In the genomic region with DNA sequence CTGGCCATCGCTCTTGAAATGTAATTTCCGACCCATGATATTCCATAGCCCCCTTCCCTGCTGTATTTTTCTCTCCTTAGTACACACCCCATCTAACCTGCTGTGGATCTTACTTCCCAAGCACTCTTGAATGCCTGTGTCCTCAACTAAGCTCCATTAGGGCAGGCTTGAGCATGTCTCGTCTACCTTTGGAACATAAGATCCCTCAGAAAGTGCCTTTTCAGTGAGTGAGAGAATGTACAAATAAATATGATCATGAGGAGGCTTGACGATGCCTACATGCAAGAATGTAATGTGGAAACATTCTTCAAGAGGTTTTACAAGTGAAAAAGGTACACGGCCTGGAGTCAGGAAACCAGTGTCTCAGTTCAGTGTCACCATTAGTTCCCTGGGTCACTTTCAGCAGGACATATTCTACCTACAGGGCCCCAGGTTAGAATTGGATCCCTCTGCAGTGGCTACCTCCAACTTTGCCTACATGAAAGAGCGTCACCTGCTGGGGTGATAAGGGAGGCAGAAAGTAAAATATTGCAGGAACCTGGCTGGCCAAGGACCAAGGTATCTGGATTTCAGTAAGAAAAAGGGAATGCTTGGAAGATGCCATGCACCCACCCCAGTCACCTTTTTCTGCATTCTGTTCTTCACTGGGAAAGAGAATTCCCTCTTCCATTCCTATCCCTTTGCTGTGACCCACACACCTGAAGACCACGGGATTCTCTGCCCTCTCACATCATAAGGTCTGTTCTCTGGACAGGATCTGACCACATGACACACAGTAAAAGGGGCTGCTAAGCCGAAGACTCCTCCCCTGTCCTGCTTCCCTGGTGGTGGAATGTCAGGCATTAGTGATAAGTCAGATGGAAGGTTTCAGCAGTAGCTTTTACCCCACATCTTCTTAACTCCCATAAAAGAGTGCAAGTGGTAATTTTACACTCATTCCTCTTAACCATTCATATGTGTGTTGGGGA, we compare ENCODE assay signal across 16 cellular contexts. TPM values are rescaled to one million over a fixed set of nuclear protein-coding genes. Genes with fewer than 3 reads are reported as not detected.
A peak's percentile ranks its signal among the peaks of the same experiment; 100 is the strongest.
DNase-seq lines count a peak whose midpoint lies in the region; ATAC-seq, FAIRE-seq and TF ChIP-seq lines count a peak whose summit lies in the region.
"Had no signal": no experiment of that assay in that cellular context is flagged by ENCODE, and none has a peak within 500 bp of the region (broad histone marks: within the 10 kb centered on the region; RNA-seq: fewer than 3 reads in every experiment).

No MANE protein-coding gene starts in this region.

- no peak overlapping the region for H2BK12ac ChIP-seq in H9 (ENCODE audit: insufficient read length, low read depth, low read length)

- H3K27ac Mint-ChIP-seq in H9 (no peak overlapping the region), astrocyte (ENCODE audit: unreplicated experiment) (no peak overlapping the region)
- no peak overlapping the region for H3K27ac Mint-ChIP-seq in naive thymus-derived CD4-positive, alpha-beta T cell
- H3K27ac Mint-ChIP-seq in stimulated activated naive CD8-positive, alpha-beta T cell treated with anti-CD3 and anti-CD28 coated beads, Interleukin-15, amount 100 ng/mL, for 72 hours, result no peak overlapping the region

- H2AFZ ChIP-seq in H9 (ENCODE audit: low read length) (no peak overlapping the region), astrocyte (ENCODE audit: low read depth, low read length) (no peak overlapping the region)

- H3K79me1 ChIP-seq in H9 (ENCODE audit: insufficient read depth, low read depth, low read length, poor library complexity, severe bottlenecking), result no peaks in the 10 kb centered on the region

- no peak overlapping the region for H2AK5ac ChIP-seq in H9 (ENCODE audit: insufficient read length, low read length)

- H3K9ac ChIP-seq in H9 (ENCODE audit: extremely low read depth, insufficient read length, low read length), result no peak overlapping the region
- no peak overlapping the region for H3K9ac ChIP-seq in astrocyte (ENCODE audit: low read length)

- H4K5ac ChIP-seq in H9 (ENCODE audit: insufficient read length, low read depth, low read length), result no peak overlapping the region

- H3K18ac ChIP-seq in H9 (ENCODE audit: insufficient read length, low read depth, low read length), result no peak overlapping the region

- H3K36me3 Mint-ChIP-seq in H9 (ENCODE audit: insufficient read depth in 1 of 3, low read depth in 3 of 3) (peaks cover 0 to 10% (median 2%) of the 10 kb centered on the region in 3 experiments; a peak in 5 of 7 replicates), astrocyte (ENCODE audit: low read depth, unreplicated experiment) (no peaks in the 10 kb centered on the region)
- H3K36me3 Mint-ChIP-seq in naive thymus-derived CD4-positive, alpha-beta T cell, result peaks cover 0 to 10% (median 5%) of the 10 kb centered on the region in 5 donors

- no peak overlapping the region for H3K14ac ChIP-seq in H9 (ENCODE audit: insufficient read depth, low read length)

- H3K23me2 ChIP-seq in H9 (ENCODE audit: insufficient read length, low read depth, low read length, poor library complexity, severe bottlenecking), result no peaks in the 10 kb centered on the region

- H2BK120ac ChIP-seq in H9 (ENCODE audit: low read depth, low read length, poor library complexity, severe bottlenecking), result no peak overlapping the region

- no peak overlapping the region for H3K27ac ChIP-seq in H9 (ENCODE audit: insufficient read length, low read depth, low read length)
- H3K27ac ChIP-seq in astrocyte (ENCODE audit: low read depth, low read length), result no peak overlapping the region
- no peak overlapping the region for H3K27ac ChIP-seq in naive thymus-derived CD4-positive, alpha-beta T cell (ENCODE audit: low read depth, low read length)

- H3K9me3 ChIP-seq in H9 (ENCODE audit: control insufficient read depth, low read depth, low read length), result no peaks in the 10 kb centered on the region
- no peaks in the 10 kb centered on the region for H3K9me3 ChIP-seq in astrocyte (ENCODE audit: insufficient read depth, low read depth, low read length)
- H3K9me3 ChIP-seq in naive thymus-derived CD4-positive, alpha-beta T cell (ENCODE audit: control insufficient read depth in 2 of 3, low read length in 3 of 3), result peaks cover 0 to 10% (median 1%) of the 10 kb centered on the region in 3 experiments

- TF ChIP-seq CTCF in AG09319 (IDR thresholded peaks at IDR 0.05; ENCODE audit: low read depth, low read length), result peak; percentile 33
- TF ChIP-seq CTCF in H9 (conservative IDR thresholded peaks at IDR 0.05), result peak; percentile 70
- peak; percentile 3 for TF ChIP-seq CTCF in astrocyte (IDR thresholded peaks at IDR 0.05; ENCODE audit: insufficient read depth, low read depth, low read length)

- H3K27me3 ChIP-seq in H9 (ENCODE audit: insufficient read depth, low read length), result no peaks in the 10 kb centered on the region
- peaks cover 2% of the 10 kb centered on the region for H3K27me3 ChIP-seq in astrocyte (ENCODE audit: insufficient read depth, low read length)
- no peaks in the 10 kb centered on the region for H3K27me3 ChIP-seq in naive thymus-derived CD4-positive, alpha-beta T cell (ENCODE audit: control insufficient read depth in 2 of 2, insufficient read depth in 2 of 2, low read length in 2 of 2)

- H2BK20ac ChIP-seq in H9 (ENCODE audit: low read depth, low read length, poor library complexity, severe bottlenecking), result no peak overlapping the region

- no peaks in the 10 kb centered on the region for H4K20me1 ChIP-seq in H9 (ENCODE audit: control insufficient read depth, insufficient read depth, insufficient read length)
- no peaks in the 10 kb centered on the region for H4K20me1 ChIP-seq in astrocyte (ENCODE audit: insufficient read depth, low read length)

- no peaks in the 10 kb centered on the region; the same call in 1 of the 2 replicates for H3K4me1 ChIP-seq in H9 (ENCODE audit: insufficient read depth, low read length)
- no peaks in the 10 kb centered on the region for H3K4me1 ChIP-seq in astrocyte (ENCODE audit: insufficient read depth, low read length)
- no peaks in the 10 kb centered on the region for H3K4me1 ChIP-seq in naive thymus-derived CD4-positive, alpha-beta T cell (ENCODE audit: control insufficient read depth in 2 of 2, insufficient read depth in 2 of 2, low read length in 2 of 2)

- no CpG with 5 or more reads among the region's 8 CpGs for WGBS in H9 (ENCODE audit: extremely low coverage, insufficient read length, low lambda C conversion rate)

- CTCF ChIA-PET in naive thymus-derived CD4-positive, alpha-beta T cell (lab: Charles Lee), result no interaction called here

- H3K79me2 ChIP-seq in H9 (ENCODE audit: insufficient read depth, low read length) (no peaks in the 10 kb centered on the region), astrocyte (ENCODE audit: insufficient read depth, low read length) (no peaks in the 10 kb centered on the region)

- no peak overlapping the region for H3K4ac ChIP-seq in H9 (ENCODE audit: low read depth, low read length)

- no peak overlapping the region for H2BK15ac ChIP-seq in H9 (ENCODE audit: low read depth, low read length)

- DNase-seq in AG09319 (ENCODE audit: extremely low read depth, low read depth) (no peak), H9 (peak; percentile 46), astrocyte (ENCODE audit: low read depth) (no peak), left colon (no peak), epidermal melanocyte (ENCODE audit: insufficient read length, low spot score) (no peak), RCC 7860 (ENCODE audit: low spot score) (no peak)
- DNase-seq in naive thymus-derived CD4-positive, alpha-beta T cell, result no peak
- no peak for DNase-seq in stimulated activated naive CD8-positive, alpha-beta T cell treated with anti-CD3 and anti-CD28 coated beads, Interleukin-15, amount 100 ng/mL, for 72 hours
- DNase-seq: activated CD8-positive, alpha-beta memory T cell treated with anti-CD3 and anti-CD28 coated beads for 24 hours; amygdala; NCI-H187; Right ventricle myocardium superior; stimulated activated CD8-positive, alpha-beta memory T cell treated with anti-CD3 and anti-CD28 coated beads, Interleukin-4, amount 100 ng/mL, for 48 hours had no signal

- no peak overlapping the region for H3K56ac ChIP-seq in H9 (ENCODE audit: insufficient read length, low read depth, low read length)

- H3K4me1 Mint-ChIP-seq in H9 (peaks cover 19 to 27% of the 10 kb centered on the region in 2 experiments), astrocyte (ENCODE audit: low read depth, unreplicated experiment) (peaks cover 8% of the 10 kb centered on the region)
- H3K4me1 Mint-ChIP-seq in naive thymus-derived CD4-positive, alpha-beta T cell, result peaks cover 0 to 1% (median 0%) of the 10 kb centered on the region in 7 donors
- H3K4me1 Mint-ChIP-seq in stimulated activated naive CD8-positive, alpha-beta T cell treated with anti-CD3 and anti-CD28 coated beads, Interleukin-15, amount 100 ng/mL, for 72 hours, result no peaks in the 10 kb centered on the region

- H3K4me2 ChIP-seq in H9 (ENCODE audit: insufficient read depth, insufficient read length, low read length) (no peak overlapping the region), astrocyte (ENCODE audit: low read length) (no peak overlapping the region)

- ATAC-seq in left colon, result peak; percentile 62
- no peak for ATAC-seq in naive thymus-derived CD4-positive, alpha-beta T cell
- ATAC-seq in stimulated activated naive CD8-positive, alpha-beta T cell treated with anti-CD3 and anti-CD28 coated beads, Interleukin-15, amount 100 ng/mL, for 72 hours, result no peak

- H3K36me3 ChIP-seq in astrocyte (ENCODE audit: insufficient read depth, low read length), result no peaks in the 10 kb centered on the region
- no peaks in the 10 kb centered on the region for H3K36me3 ChIP-seq in naive thymus-derived CD4-positive, alpha-beta T cell (ENCODE audit: control insufficient read depth in 2 of 3, insufficient read depth in 3 of 3, low read length in 3 of 3)

- no peak overlapping the region for H4K8ac ChIP-seq in H9 (replicated peaks; ENCODE audit: insufficient read length, low read depth, low read length)

- H3K27me3 Mint-ChIP-seq in H9 (ENCODE audit: low read depth) (peaks cover 4% of the 10 kb centered on the region; the same call in 1 of the 2 replicates), astrocyte (ENCODE audit: low read depth, unreplicated experiment) (peaks cover 6% of the 10 kb centered on the region)
- H3K27me3 Mint-ChIP-seq in naive thymus-derived CD4-positive, alpha-beta T cell, result peaks cover 14 to 40% (median 26%) of the 10 kb centered on the region in 5 donors
- peaks cover 35% of the 10 kb centered on the region for H3K27me3 Mint-ChIP-seq in stimulated activated naive CD8-positive, alpha-beta T cell treated with anti-CD3 and anti-CD28 coated beads, Interleukin-15, amount 100 ng/mL, for 72 hours

- H3K23ac ChIP-seq in H9 (ENCODE audit: insufficient read length, low read depth, low read length), result no peak overlapping the region

- H3K4me3 Mint-ChIP-seq in H9 (no peak overlapping the region), astrocyte (ENCODE audit: unreplicated experiment) (no peak overlapping the region)
- no peak overlapping the region for H3K4me3 Mint-ChIP-seq in naive thymus-derived CD4-positive, alpha-beta T cell
- H3K4me3 Mint-ChIP-seq in stimulated activated naive CD8-positive, alpha-beta T cell treated with anti-CD3 and anti-CD28 coated beads, Interleukin-15, amount 100 ng/mL, for 72 hours, result no peak overlapping the region

- FAIRE-seq in astrocyte (lab: Jason Lieb, UNC) (no peak), RCC 7860 (lab: Jason Lieb, UNC) (no peak)
- FAIRE-seq: H54 had no signal

- no peak overlapping the region for H3K4me3 ChIP-seq in astrocyte (ENCODE audit: insufficient read depth, low read depth, low read length)
- no peak overlapping the region for H3K4me3 ChIP-seq in naive thymus-derived CD4-positive, alpha-beta T cell (ENCODE audit: low read length)

- no peak overlapping the region for H3T11ph ChIP-seq in H9 (ENCODE audit: low read length)

- H2BK5ac ChIP-seq in H9 (ENCODE audit: insufficient read length, low read length), result no peak overlapping the region

- POLR2A ChIA-PET in naive thymus-derived CD4-positive, alpha-beta T cell (lab: Charles Lee), result no interaction called here

- no peak overlapping the region for H4K91ac ChIP-seq in H9 (ENCODE audit: insufficient read length, low read depth, low read length)

- H3K9me3 Mint-ChIP-seq in H9 (peaks cover 9 to 22% of the 10 kb centered on the region in 2 experiments; a peak in 4 of 5 replicates), astrocyte (ENCODE audit: unreplicated experiment) (peaks cover 5% of the 10 kb centered on the region)
- peaks cover 8 to 70% (median 22%) of the 10 kb centered on the region in 11 donors for H3K9me3 Mint-ChIP-seq in naive thymus-derived CD4-positive, alpha-beta T cell
- H3K9me3 Mint-ChIP-seq in stimulated activated naive CD8-positive, alpha-beta T cell treated with anti-CD3 and anti-CD28 coated beads, Interleukin-15, amount 100 ng/mL, for 72 hours, result peaks cover 10 to 33% of the 10 kb centered on the region in 2 donors

- intact Hi-C loops in left colon (cut with DNase I, micrococcal nuclease), result no loop called here
- intact Hi-C loops in naive thymus-derived CD4-positive, alpha-beta T cell (cut with micrococcal nuclease), result loop anchor here in 1 of 2 donors (2.0 kb wide), 1 partner anchor 58 kb away; no protein-coding TSS in a partner anchor

RNA-seq across cellular contexts. Expression of gene SERPINA1, which starts 24.6 kb away (rescaled TPM):
- total RNA-seq in H9 (2021) (not detected in 2 replicates), astrocyte (0.98 and 1.3 TPM in 2 replicates), left colon (100 to 1,000 TPM; 185 to 197 TPM)
- total RNA-seq in naive thymus-derived CD4-positive, alpha-beta T cell, result 100 to 1,000 TPM in 1 of 5 experiments, 10 to 100 TPM in 1, under 1 TPM in 3; 0.44 to 300 (median 0.68) TPM
- under 1 TPM; 0.59 to 0.80 TPM for polyA plus RNA-seq in naive thymus-derived CD4-positive, alpha-beta T cell

RNA-seq across cellular contexts. Expression of gene SERPINA11, which starts 39.6 kb away (rescaled TPM):
- total RNA-seq in H9 (2021) (not detected in 2 replicates), astrocyte (0.14 TPM in 1 of 2 replicates, not detected in the other), left colon (not detected)
- not detected for total RNA-seq in naive thymus-derived CD4-positive, alpha-beta T cell
- polyA plus RNA-seq in naive thymus-derived CD4-positive, alpha-beta T cell, result not detected
- total RNA-seq: mononuclear cell, Right ventricle myocardium superior, skeletal muscle tissue had no signal

RNA-seq across cellular contexts. Expression of gene SERPINA2, which starts 46.5 kb away (rescaled TPM):
- not detected in 2 replicates for total RNA-seq in H9 (2021)
- total RNA-seq in astrocyte, result not detected in 2 replicates
- not detected for total RNA-seq in left colon
- not detected for total RNA-seq in naive thymus-derived CD4-positive, alpha-beta T cell
- not detected for polyA plus RNA-seq in naive thymus-derived CD4-positive, alpha-beta T cell
- total RNA-seq: Right ventricle myocardium superior, skeletal muscle tissue had no signal

Comparison
In these comparisons a context has a peak if more than half of its experiments do, and no peak if none do; other contexts are left out.
1. CTCF ChIP-seq: peak in every context shown above with its lines; median percentile 70 in H9; 33 in AG09319; 3 in astrocyte.